ENCODE assay signal across 8 cellular contexts in genomic region chr1:2529776-2530500, GRCh38. TPM values are rescaled to one million over a fixed set of nuclear protein-coding genes. Genes with fewer than 3 reads are reported as not detected.
DNase-seq lines count a peak whose midpoint lies in the region; ATAC-seq and TF ChIP-seq lines count a peak whose summit lies in the region.

A gene with protein sequence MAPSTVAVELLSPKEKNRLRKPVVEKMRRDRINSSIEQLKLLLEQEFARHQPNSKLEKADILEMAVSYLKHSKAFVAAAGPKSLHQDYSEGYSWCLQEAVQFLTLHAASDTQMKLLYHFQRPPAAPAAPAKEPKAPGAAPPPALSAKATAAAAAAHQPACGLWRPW (minus strand): TSS chr1:2530263. CDS start chr1:2530164, 99 bp downstream.

- H3K36me3 Mint-ChIP-seq in endodermal cell (ENCODE audit: low read depth): no peaks in the 10 kb centered on the region

- H2AFZ ChIP-seq in parathyroid adenoma: peak within 1 kb of the TSS; percentile 56

- WGBS in endodermal cell (ENCODE audit: insufficient coverage in 1 of 2, insufficient read length in 1 of 2), 2 experiments: 2 to 3% methylated on average over 58 to 93 of the region's 93 CpGs

- TF ChIP-seq CTCF in Peyer's patch (IDR thresholded peaks at IDR 0.05): no peak
- TF ChIP-seq CTCF in endodermal cell (conservative IDR thresholded peaks at IDR 0.05): no peak
- TF ChIP-seq CTCF in parathyroid adenoma (IDR thresholded peaks at IDR 0.05): no peak

- H3K4me1 Mint-ChIP-seq in endodermal cell: peaks cover 10% of the 10 kb centered on the region

- H3K9ac ChIP-seq in endodermal cell (ENCODE audit: extremely low read depth, low read length, poor library complexity, severe bottlenecking) (no peak within 1 kb of the TSS), parathyroid adenoma (no peak within 1 kb of the TSS)

- ATAC-seq in left lobe of liver: no peak
- no peak for ATAC-seq in HG03378 (IDR thresholded peaks at IDR 0.05; ENCODE audit: unreplicated experiment)

- no peak within 1 kb of the TSS for H3K27ac Mint-ChIP-seq in endodermal cell

- H3K36me3 ChIP-seq in Peyer's patch (no peaks in the 10 kb centered on the region), endodermal cell (ENCODE audit: control insufficient read depth, insufficient read depth, low read length) (no peaks in the 10 kb centered on the region), parathyroid adenoma (ENCODE audit: control insufficient read depth, insufficient read depth, low read length) (no peaks in the 10 kb centered on the region)

- peak in 1 of 2 donors; percentile 15 for TF ChIP-seq POLR2A in Peyer's patch (IDR thresholded peaks at IDR 0.05)

- H3K4me3 Mint-ChIP-seq in endodermal cell: peak within 1 kb of the TSS; percentile 33

- peaks cover 0 to 56% (median 29%) of the 10 kb centered on the region in 4 donors for H3K4me1 ChIP-seq in Peyer's patch
- no peaks in the 10 kb centered on the region for H3K4me1 ChIP-seq in endodermal cell (ENCODE audit: control insufficient read depth, insufficient read depth, low read length)
- H3K4me1 ChIP-seq in parathyroid adenoma: peaks cover 3% of the 10 kb centered on the region

- H3K9me3 ChIP-seq in Peyer's patch (no peaks in the 10 kb centered on the region), endodermal cell (ENCODE audit: control insufficient read depth, low read length) (no peaks in the 10 kb centered on the region), parathyroid adenoma (ENCODE audit: control insufficient read depth, low read length) (no peaks in the 10 kb centered on the region)

- peaks cover 73% of the 10 kb centered on the region for H3K27me3 Mint-ChIP-seq in endodermal cell (ENCODE audit: insufficient read depth)

- H3K4me3 ChIP-seq in Peyer's patch (peak within 1 kb of the TSS; percentile 18 to 54 (median 48)), endodermal cell (ENCODE audit: low read length) (no peak within 1 kb of the TSS), parathyroid adenoma (ENCODE audit: low read depth, low read length) (no peak within 1 kb of the TSS)

- H3K27me3 ChIP-seq in Peyer's patch (peaks cover 0 to 17% of the 10 kb centered on the region in 2 donors), endodermal cell (ENCODE audit: control insufficient read depth, insufficient read depth, low read length, poor library complexity, severe bottlenecking) (peaks cover 79% of the 10 kb centered on the region), parathyroid adenoma (ENCODE audit: control insufficient read depth, insufficient read depth, low read length) (no peaks in the 10 kb centered on the region)

- H3K4me2 ChIP-seq in parathyroid adenoma (ENCODE audit: low read length): peak within 1 kb of the TSS; percentile 58

- peaks cover 9% of the 10 kb centered on the region for H3K79me2 ChIP-seq in parathyroid adenoma

- no peaks in the 10 kb centered on the region for H3K9me3 Mint-ChIP-seq in endodermal cell

- DNase-seq in GM03348 (ENCODE audit: low spot score): peak; percentile 53
- DNase-seq in Peyer's patch: peak in 1 of 3 donors; percentile 73
- DNase-seq in endodermal cell: peak; percentile 86
- no peak for DNase-seq in stimulated activated CD8-positive, alpha-beta memory T cell treated with anti-CD3 and anti-CD28 coated beads, Interleukin-4, amount 100 ng/mL, for 48 hours
- no peak for DNase-seq in SK-N-DZ (ENCODE audit: low spot score)
- no peak for DNase-seq in left lobe of liver (ENCODE audit: low spot score)

- peak within 1 kb of the TSS in 1 of 4 donors; percentile 31 for H3K27ac ChIP-seq in Peyer's patch
- peak within 1 kb of the TSS; percentile 88 for H3K27ac ChIP-seq in endodermal cell (ENCODE audit: low read depth, low read length)
- H3K27ac ChIP-seq in parathyroid adenoma: no peak within 1 kb of the TSS

RNA-seq across cellular contexts. Expression of the gene that starts here (rescaled TPM):
- total RNA-seq in Peyer's patch: under 1 TPM in 1 of 4 donors, not detected in 3; 0.88 TPM
- not detected for total RNA-seq in endodermal cell
- polyA plus RNA-seq in endodermal cell (2013, experiment 1 of 2): 59.2 TPM
- polyA plus RNA-seq in endodermal cell (2013, experiment 2 of 2): 46.1 TPM
- polyA plus RNA-seq in SK-N-DZ (2014; cell fraction: cytosol; rRNA removed): not detected in 2 replicates
- polyA plus RNA-seq in SK-N-DZ (2014; cell fraction: nucleus; rRNA removed): not detected in 2 replicates
- 0.28 TPM for total RNA-seq in left lobe of liver

Comparison
In these comparisons a context has a peak if more than half of its experiments do, and no peak if none do; other contexts are left out.
1. DNase-seq: peak in GM03348 (single experiment) and endodermal cell (single experiment); none in stimulated activated CD8-positive, alpha-beta memory T cell treated with anti-CD3 and anti-CD28 coated beads, Interleukin-4, amount 100 ng/mL, for 48 hours (single experiment), SK-N-DZ (single experiment) and left lobe of liver (single experiment).
2. H3K4me3 ChIP-seq: peak in Peyer's patch (4 of 4); none in endodermal cell (single experiment) and parathyroid adenoma (single experiment).